Comparison of ENCODE assay signal across 8 cellular contexts in the genomic region with DNA sequence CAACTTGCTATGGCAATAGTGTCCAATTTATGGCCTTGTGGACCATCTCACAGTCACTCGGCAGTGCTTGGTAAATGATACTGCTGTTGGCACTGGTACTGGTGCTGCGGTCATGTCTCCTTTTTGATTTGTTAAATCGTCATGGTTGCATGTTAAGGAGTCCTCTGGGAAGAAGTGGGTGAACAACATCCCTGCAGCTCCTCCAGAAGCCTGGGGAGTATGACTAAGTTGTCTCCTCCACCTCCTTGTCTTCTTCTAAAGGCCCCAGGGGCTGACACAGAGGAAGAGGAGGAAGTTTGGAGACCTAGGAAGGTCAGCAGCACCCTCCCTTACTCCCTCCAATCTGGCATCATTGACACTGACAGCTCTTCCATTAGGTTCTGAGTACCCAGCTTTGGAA. TPM values are rescaled to one million over a fixed set of nuclear protein-coding genes. Genes with fewer than 3 reads are reported as not detected.
DNase-seq lines count a peak whose midpoint lies in the region; ATAC-seq, FAIRE-seq and TF ChIP-seq lines count a peak whose summit lies in the region.

No MANE protein-coding gene starts in this region.

- peak overlapping the region; percentile 96 for H3K27ac Mint-ChIP-seq in activated naive CD4-positive, alpha-beta T cell treated with anti-CD3 and anti-CD28 coated beads for 36 hours

- RAD21 ChIA-PET in GM12878 (lab: Charles Lee; ENCODE audit: unreplicated experiment) = interaction anchor here (0.6 to 2.0 kb wide), 7 partner anchors 9 to 75 kb away, joined by 3 to 12 read pairs (median 4); partner anchors contain the start of genes GSTO1 and ITPRIP

- no peak overlapping the region for H2AFZ ChIP-seq in GM12878 (ENCODE audit: control insufficient read depth, low read depth, low read length)

- H3K4me3 Mint-ChIP-seq in activated naive CD4-positive, alpha-beta T cell treated with anti-CD3 and anti-CD28 coated beads for 36 hours = no peak overlapping the region

- no peak for DNase-seq in activated naive CD4-positive, alpha-beta T cell treated with anti-CD3 and anti-CD28 coated beads for 36 hours
- DNase-seq in activated naive CD4-positive, alpha-beta T cell (lab: John Stamatoyannopoulos, UW) = no peak
- DNase-seq in GM12878 (ENCODE audit: low read depth, low spot score) = no peak
- no peak for DNase-seq in lower lobe of right lung
- no peak for DNase-seq in upper lobe of right lung
- no peak for DNase-seq in iPS-NIHi11 (ENCODE audit: low spot score)
- no peak for DNase-seq in SHP77 (lab: John Stamatoyannopoulos, UW)

- ATAC-seq in GM12878 (peak; percentile 5), lower lobe of right lung (no peak), upper lobe of right lung (no peak), HG03095 (IDR thresholded peaks at IDR 0.05; ENCODE audit: unreplicated experiment) (no peak)

- H3K27ac ChIP-seq in GM12878 (ENCODE audit: control insufficient read depth, insufficient read depth) (no peak overlapping the region), lower lobe of right lung (peak overlapping the region; percentile 99), upper lobe of right lung (peak overlapping the region; percentile 91)

- CTCF ChIA-PET in activated naive CD4-positive, alpha-beta T cell treated with anti-CD3 and anti-CD28 coated beads for 36 hours (lab: Charles Lee) = interaction anchor here (0.8 to 11.4 kb wide), 7 partner anchors 9 to 55 kb away, joined by 3 to 63 read pairs (median 3); partner anchors contain the start of gene ITPRIP
- CTCF ChIA-PET in GM12878 (lab: Yijun Ruan, JAX) = interaction anchor here (0.7 to 4.2 kb wide), 7 partner anchors 8 to 55 kb away, joined by 3 to 30 read pairs (median 8); partner anchors contain the start of genes CFAP58 and ITPRIP

- SMC1A ChIA-PET in GM12878 (lab: Charles Lee; ENCODE audit: uncharacterized antibody, unreplicated experiment) = interaction anchor here (0.7 to 2.0 kb wide), 7 partner anchors 8 to 37 kb away, joined by 3 to 8 read pairs (median 5); partner anchors contain the start of gene ITPRIP

- H3K4me1 Mint-ChIP-seq in activated naive CD4-positive, alpha-beta T cell treated with anti-CD3 and anti-CD28 coated beads for 36 hours (ENCODE audit: low read depth) = peaks cover 98% of the 10 kb centered on the region

- peak overlapping the region; percentile 88 for H3K4me2 ChIP-seq in GM12878 (ENCODE audit: control insufficient read depth, insufficient read depth)

- H3K9ac ChIP-seq in GM12878 (ENCODE audit: control insufficient read depth, insufficient read depth, low read length) = no peak overlapping the region

- intact Hi-C loops in activated naive CD4-positive, alpha-beta T cell treated with anti-CD3 and anti-CD28 coated beads for 36 hours (cut with micrococcal nuclease) = loop anchor here (1.0 to 10.0 kb wide), 8 partner anchors 9 to 635 kb away; partner anchors contain the start of genes CFAP43, ITPRIP and STN1
- intact Hi-C loops in GM12878 (cut with micrococcal nuclease; ENCODE audit: unreplicated experiment) = loop anchor here (10.0 kb wide), 2 partner anchors 415 to 635 kb away; partner anchors contain the start of gene STN1
- intact Hi-C loops in lower lobe of right lung (cut with DNase I) = no loop called here
- intact Hi-C loops in upper lobe of right lung (cut with DNase I) = no loop called here

- BruUV-seq in GM12878 (replicated peaks; lab: Mats Ljungman, UMichigan) = no TSS peak

- in situ Hi-C loops in GM12878 (cut with MboI) = no loop called here

- no peak for TF ChIP-seq EP300 in GM12878 (IDR thresholded peaks at IDR 0.05; ENCODE audit: borderline replicate concordance in 1 of 2, control insufficient read depth in 1 of 2, low read depth in 2 of 2, low read length in 2 of 2)

- no peaks in the 10 kb centered on the region for H3K9me3 ChIP-seq in GM12878 (replicated peaks; ENCODE audit: control insufficient read depth, insufficient read depth, low read length)
- H3K9me3 ChIP-seq in lower lobe of right lung = no peaks in the 10 kb centered on the region
- no peaks in the 10 kb centered on the region for H3K9me3 ChIP-seq in upper lobe of right lung

- H3K79me2 ChIP-seq in GM12878 (ENCODE audit: control insufficient read depth, insufficient read depth, low read length) = peaks cover 58% of the 10 kb centered on the region

- H3K4me1 ChIP-seq in GM12878 (ENCODE audit: control insufficient read depth, insufficient read depth, low read length) = peaks cover 23% of the 10 kb centered on the region
- H3K4me1 ChIP-seq in lower lobe of right lung = peaks cover 100% of the 10 kb centered on the region
- peaks cover 96% of the 10 kb centered on the region for H3K4me1 ChIP-seq in upper lobe of right lung

- H3K36me3 ChIP-seq in GM12878 (ENCODE audit: control insufficient read depth in 2 of 2, insufficient read depth in 2 of 2, low read length in 1 of 2) (peaks cover 4 to 5% of the 10 kb centered on the region in 2 experiments; a peak in 3 of 4 replicates), lower lobe of right lung (no peaks in the 10 kb centered on the region), upper lobe of right lung (peaks cover 4% of the 10 kb centered on the region)

- peaks cover 22% of the 10 kb centered on the region for H4K20me1 ChIP-seq in GM12878 (ENCODE audit: control insufficient read depth, insufficient read depth)

- FAIRE-seq in GM12878 (lab: Jason Lieb, UNC) = no peak

- POLR2A ChIA-PET in GM12878 (lab: Charles Lee) = interaction anchor here (1.1 to 2.3 kb wide), 2 partner anchors 17 to 21 kb away, joined by 3 to 9 read pairs; no protein-coding TSS in a partner anchor

- WGBS in GM12878 (ENCODE audit: insufficient coverage, insufficient replicate concordance, low lambda C conversion rate, missing lambda C conversion rate) = 83% methylated on average over 3 of the region's 3 CpGs

- no peak for TF ChIP-seq CTCF in GM12878 (IDR thresholded peaks at IDR 0.05 in 2 of 3, conservative IDR thresholded peaks at IDR 0.05 in 1 of 3; ENCODE audit: control insufficient read depth in 2 of 3, extremely low read depth in 1 of 3, insufficient read depth in 1 of 3, low read depth in 3 of 3, low read length in 3 of 3)
- no peak for TF ChIP-seq CTCF in lower lobe of right lung (IDR thresholded peaks at IDR 0.05)
- TF ChIP-seq CTCF in upper lobe of right lung (IDR thresholded peaks at IDR 0.05) = no peak

- no peaks in the 10 kb centered on the region for H3K27me3 Mint-ChIP-seq in activated naive CD4-positive, alpha-beta T cell treated with anti-CD3 and anti-CD28 coated beads for 36 hours (ENCODE audit: low read depth)

- H3K4me3 ChIP-seq in GM12878 (no peak overlapping the region), lower lobe of right lung (no peak overlapping the region), upper lobe of right lung (no peak overlapping the region)

- no peak for TF ChIP-seq POLR2A in GM12878 (IDR thresholded peaks at IDR 0.05; ENCODE audit: low read depth, low read length)

- H3K9me3 Mint-ChIP-seq in activated naive CD4-positive, alpha-beta T cell treated with anti-CD3 and anti-CD28 coated beads for 36 hours = no peaks in the 10 kb centered on the region

- peaks cover 15% of the 10 kb centered on the region for H3K36me3 Mint-ChIP-seq in activated naive CD4-positive, alpha-beta T cell treated with anti-CD3 and anti-CD28 coated beads for 36 hours (ENCODE audit: low read depth)

- H3K27me3 ChIP-seq in GM12878 (replicated peaks in 1 of 2; ENCODE audit: control insufficient read depth in 2 of 2, insufficient read depth in 2 of 2, low read length in 1 of 2) = no peaks in the 10 kb centered on the region
- H3K27me3 ChIP-seq in lower lobe of right lung (ENCODE audit: low read depth) = no peaks in the 10 kb centered on the region
- H3K27me3 ChIP-seq in upper lobe of right lung = no peaks in the 10 kb centered on the region

- TF ChIP-seq RAD21 in GM12878 (IDR thresholded peaks at IDR 0.05; ENCODE audit: insufficient read depth, low read depth, low read length) = no peak

RNA-seq across cellular contexts. Expression of gene ITPRIP, which starts 8.5 kb away (rescaled TPM):
- total RNA-seq in activated naive CD4-positive, alpha-beta T cell treated with anti-CD3 and anti-CD28 coated beads for 36 hours = 10 to 100 TPM; 24.5 to 25.3 TPM
- total RNA-seq in GM12878 (2013; cell fraction: nucleolus; rRNA removed) = 10.1 and 10.8 TPM in 2 replicates
- total RNA-seq in GM12878 (2014; rRNA removed) (4.4 and 5.6 TPM in 2 replicates), GM12878 (2014; rRNA removed; fragmentation: Illumina TruSeq; extraction: Trizol) (2.3 and 2.4 TPM in 2 replicates), GM12878 (2021) (10.4 and 11.3 TPM in 2 replicates), lower lobe of right lung (37.0 TPM), upper lobe of right lung (34.4 TPM)
- polyA plus RNA-seq in GM12878 (2011; ENCODE audit: low read depth) = 3.9 TPM
- polyA plus RNA-seq in GM12878 (2011; rRNA removed) (2.7 and 6.5 TPM in 2 replicates), GM12878 (2014; fragmentation: Illumina TruSeq; extraction: Trizol) (3.2 and 5.4 TPM in 2 replicates), GM12878 (2014; fragmentation: Nextera tagmentation; extraction: Ambion mirVana) (1 to 10 TPM in 1 of 2 experiments, under 1 TPM in 1; 0.82 to 1.2 TPM), GM12878 (2014; rRNA removed) (6.3 and 6.6 TPM in 2 replicates), GM12878 (2016; fragmentation: Nextera tagmentation; extraction: Ambion mirVana) (1 to 10 TPM; 8.6 to 8.7 TPM)
- polyA plus RNA-seq in GM12878 (2011; cell fraction: cytosol; rRNA removed) = 8.2 and 8.4 TPM in 2 replicates
- 7.0 and 8.2 TPM in 2 replicates for polyA plus RNA-seq in GM12878 (2011; cell fraction: nucleus; rRNA removed)
- polyA plus RNA-seq in GM12878 (2012) = 5.4 and 5.6 TPM in 2 replicates
- 10.6 and 13.5 TPM in 2 replicates for polyA minus RNA-seq in GM12878 (2011; rRNA and poly(A)+ RNA removed)
- polyA minus RNA-seq in GM12878 (2011; cell fraction: cytosol; rRNA and poly(A)+ RNA removed) = 3.5 and 4.9 TPM in 2 replicates
- polyA minus RNA-seq in GM12878 (2011; cell fraction: nucleus; rRNA and poly(A)+ RNA removed) = 10.6 and 17.2 TPM in 2 replicates

RNA-seq across cellular contexts. Expression of gene CFAP58, which starts 23.9 kb away (rescaled TPM):
- total RNA-seq in activated naive CD4-positive, alpha-beta T cell treated with anti-CD3 and anti-CD28 coated beads for 36 hours = under 1 TPM; 0.59 to 0.86 TPM
- total RNA-seq in GM12878 (2013; cell fraction: nucleolus; rRNA removed) = 1.1 and 2.5 TPM in 2 replicates
- total RNA-seq in GM12878 (2014; rRNA removed) (0.27 and 0.28 TPM in 2 replicates), GM12878 (2014; rRNA removed; fragmentation: Illumina TruSeq; extraction: Trizol) (0.22 and 0.37 TPM in 2 replicates), GM12878 (2021) (0.19 and 0.26 TPM in 2 replicates), lower lobe of right lung (1.1 TPM), upper lobe of right lung (0.14 TPM)
- 0.09 TPM for polyA plus RNA-seq in GM12878 (2011; ENCODE audit: low read depth)
- polyA plus RNA-seq in GM12878 (2011; rRNA removed) (0.19 and 0.39 TPM in 2 replicates), GM12878 (2014; fragmentation: Illumina TruSeq; extraction: Trizol) (0.35 and 1.1 TPM in 2 replicates), GM12878 (2014; fragmentation: Nextera tagmentation; extraction: Ambion mirVana) (under 1 TPM; 0.03 to 0.11 TPM), GM12878 (2014; rRNA removed) (0.13 and 0.23 TPM in 2 replicates), GM12878 (2016; fragmentation: Nextera tagmentation; extraction: Ambion mirVana) (under 1 TPM; 0.04 to 0.24 TPM)
- polyA plus RNA-seq in GM12878 (2011; cell fraction: cytosol; rRNA removed) = 0.12 and 0.13 TPM in 2 replicates
- polyA plus RNA-seq in GM12878 (2011; cell fraction: nucleus; rRNA removed) = 0.19 and 0.48 TPM in 2 replicates
- polyA plus RNA-seq in GM12878 (2012) = 0.15 and 0.28 TPM in 2 replicates
- 0.10 and 0.15 TPM in 2 replicates for polyA minus RNA-seq in GM12878 (2011; rRNA and poly(A)+ RNA removed)
- polyA minus RNA-seq in GM12878 (2011; cell fraction: cytosol; rRNA and poly(A)+ RNA removed) = not detected in 2 replicates
- polyA minus RNA-seq in GM12878 (2011; cell fraction: nucleus; rRNA and poly(A)+ RNA removed) = 0.12 TPM in 1 of 2 replicates, not detected in the other

Comparison
In these comparisons a context has a peak if more than half of its experiments do, and no peak if none do; other contexts are left out.
1. intact Hi-C loops: an anchor here in activated naive CD4-positive, alpha-beta T cell treated with anti-CD3 and anti-CD28 coated beads for 36 hours (1.0 to 10.0 kb wide) and GM12878 (10.0 kb wide); none called in lower lobe of right lung and upper lobe of right lung.